ENCODE assay signal across 9 cellular contexts in genomic region chr5:180811623-180812119, GRCh38. TPM values are rescaled to one million over a fixed set of nuclear protein-coding genes. Genes with fewer than 3 reads are reported as not detected.
DNase-seq lines count a peak whose midpoint lies in the region; ATAC-seq, FAIRE-seq and TF ChIP-seq lines count a peak whose summit lies in the region.
"Had no signal": no experiment of that assay in that cellular context is flagged by ENCODE, and none has a peak within 500 bp of the region (broad histone marks: within the 10 kb centered on the region; RNA-seq: fewer than 3 reads in every experiment).

No MANE protein-coding gene starts in this region.

- H3K9me3 Mint-ChIP-seq in Caco-2 (ENCODE audit: unreplicated experiment): no peaks in the 10 kb centered on the region

- POLR2A ChIA-PET in Caco-2 (lab: Charles Lee): interaction anchor here (0.6 to 1.0 kb wide), 3 partner anchors 20 to 1056 kb away, joined by 3 to 5 read pairs (median 4); no protein-coding TSS in a partner anchor

- DNase-seq in Caco-2 (peak; percentile 36 to 58), NT2/D1 (ENCODE audit: low read depth, low spot score) (no peak), pancreas (peak in 1 of 6 donors; percentile 24), hippocampal formation (lab: John Stamatoyannopoulos, UW) (no peak), NCI-H187 (lab: John Stamatoyannopoulos, UW) (no peak), hepatic stellate cell (ENCODE audit: low spot score) (no peak)
- DNase-seq in effector memory CD4-positive, alpha-beta T cell: no peak
- DNase-seq: NCI-H524 treated with DMSO at 0.1 percent for 48 hours had no signal

- WGBS in pancreas, 2 donors: 56 to 63% methylated on average over 10 of the region's 10 CpGs

- H3K36me3 Mint-ChIP-seq in Caco-2 (ENCODE audit: insufficient read depth, unreplicated experiment): peaks cover 21% of the 10 kb centered on the region

- intact Hi-C loops in Caco-2 (cut with micrococcal nuclease; ENCODE audit: unreplicated experiment): loop anchor here (2.0 to 10.0 kb wide), 2 partner anchors 19 to 373 kb away; no protein-coding TSS in a partner anchor
- intact Hi-C loops in pancreas (cut with DNase I): no loop called here

- H3K4me1 Mint-ChIP-seq in Caco-2 (ENCODE audit: low read depth, unreplicated experiment): peaks cover 65% of the 10 kb centered on the region

- TF ChIP-seq CTCF in Caco-2 (IDR thresholded peaks at IDR 0.05; ENCODE audit: insufficient read depth in 1 of 2, low read depth in 1 of 2, low read length in 1 of 2, severe bottlenecking in 1 of 2, unreplicated experiment in 1 of 2) (no peak), pancreas (IDR thresholded peaks at IDR 0.05) (no peak)

- H3K9ac ChIP-seq in NT2/D1 (ENCODE audit: insufficient read length, low read depth): peak overlapping the region; percentile 83

- H3K9me3 ChIP-seq in Caco-2: no peaks in the 10 kb centered on the region
- no peaks in the 10 kb centered on the region for H3K9me3 ChIP-seq in NT2/D1 (ENCODE audit: insufficient read depth, low read length)
- H3K9me3 ChIP-seq in effector memory CD4-positive, alpha-beta T cell (ENCODE audit: control insufficient read depth, low read length): no peaks in the 10 kb centered on the region
- H3K9me3 ChIP-seq in pancreas: no peaks in the 10 kb centered on the region

- H3K4me1 ChIP-seq in Caco-2 (peaks cover 46% of the 10 kb centered on the region), NT2/D1 (ENCODE audit: insufficient read depth, insufficient read length) (no peaks in the 10 kb centered on the region), pancreas (peaks cover 21 to 39% (median 38%) of the 10 kb centered on the region in 3 donors)
- H3K4me1 ChIP-seq in effector memory CD4-positive, alpha-beta T cell (ENCODE audit: control insufficient read depth, insufficient read depth, low read length, poor library complexity, severe bottlenecking): peaks cover 48% of the 10 kb centered on the region

- ATAC-seq in pancreas (no peak), HG03565 (IDR thresholded peaks at IDR 0.05; ENCODE audit: unreplicated experiment) (no peak)

- peak overlapping the region; percentile 95 for H3K27ac ChIP-seq in effector memory CD4-positive, alpha-beta T cell (ENCODE audit: insufficient read depth, low read length, poor library complexity, severe bottlenecking)
- H3K27ac ChIP-seq in pancreas: peak overlapping the region; percentile 96 to 100 (median 98)

- H3K36me3 ChIP-seq in Caco-2 (ENCODE audit: control insufficient read depth, insufficient read depth, low read length): peaks cover 3% of the 10 kb centered on the region; the same call in 1 of the 2 replicates
- H3K36me3 ChIP-seq in NT2/D1 (ENCODE audit: insufficient read depth, insufficient read length, low read length): peaks cover 19% of the 10 kb centered on the region
- no peaks in the 10 kb centered on the region for H3K36me3 ChIP-seq in effector memory CD4-positive, alpha-beta T cell (ENCODE audit: control insufficient read depth, insufficient read depth, low read length)
- H3K36me3 ChIP-seq in pancreas: no peaks in the 10 kb centered on the region

- H3K27ac Mint-ChIP-seq in Caco-2 (ENCODE audit: unreplicated experiment): peak overlapping the region; percentile 66

- CTCF ChIA-PET in Caco-2 (lab: Charles Lee): interaction anchor here (0.6 to 1.0 kb wide), 2 partner anchors 17 to 49 kb away, joined by 3 to 6 read pairs; no protein-coding TSS in a partner anchor

- no peaks in the 10 kb centered on the region for H3K27me3 Mint-ChIP-seq in Caco-2 (ENCODE audit: insufficient read depth, unreplicated experiment)

- H3K4me3 ChIP-seq in Caco-2 (ENCODE audit: low read depth, low read length): peak overlapping the region; percentile 64
- H3K4me3 ChIP-seq in NT2/D1 (ENCODE audit: insufficient read length, low read depth): peak overlapping the region; percentile 67
- no peak overlapping the region for H3K4me3 ChIP-seq in effector memory CD4-positive, alpha-beta T cell (ENCODE audit: insufficient read depth, low read depth, low read length, poor library complexity, severe bottlenecking)
- peak overlapping the region in 2 of 4 donors; percentile 44 to 53 for H3K4me3 ChIP-seq in pancreas

- no peaks in the 10 kb centered on the region for H3K27me3 ChIP-seq in Caco-2 (replicated peaks; ENCODE audit: control insufficient read depth, insufficient read depth, low read length)
- H3K27me3 ChIP-seq in NT2/D1 (ENCODE audit: insufficient read depth, insufficient read length): no peaks in the 10 kb centered on the region
- no peaks in the 10 kb centered on the region for H3K27me3 ChIP-seq in effector memory CD4-positive, alpha-beta T cell (replicated peaks; ENCODE audit: control insufficient read depth, insufficient read depth, low read length, poor library complexity, severe bottlenecking)
- no peaks in the 10 kb centered on the region for H3K27me3 ChIP-seq in pancreas

- BruUV-seq in Caco-2 (replicated peaks; lab: Mats Ljungman, UMichigan): no TSS peak

- no peak for FAIRE-seq in pancreas (lab: Jason Lieb, UNC)

- H3K4me3 Mint-ChIP-seq in Caco-2 (ENCODE audit: unreplicated experiment): peak overlapping the region; percentile 84

RNA-seq across cellular contexts. Expression of gene MGAT1, which starts 9.1 kb away (rescaled TPM):
- total RNA-seq in Caco-2 (2022): 80.1 and 82.5 TPM in 2 replicates
- 10 to 100 TPM; 53.4 to 96.3 (median 76.2) TPM for total RNA-seq in pancreas
- 10 to 100 TPM; 58.8 to 62.9 TPM for polyA plus RNA-seq in pancreas

RNA-seq across cellular contexts. Expression of gene ZFP62, which starts 49.4 kb away (rescaled TPM):
- 34.4 and 35.9 TPM in 2 replicates for total RNA-seq in Caco-2 (2022)
- total RNA-seq in pancreas: 10 to 100 TPM; 10.4 to 23.9 (median 13.0) TPM
- 10 to 100 TPM; 15.1 to 18.2 TPM for polyA plus RNA-seq in pancreas

Comparison
In these comparisons a context has a peak if more than half of its experiments do, and no peak if none do; other contexts are left out.
1. DNase-seq: peak in Caco-2 (2 of 2); none in NT2/D1 (single experiment), effector memory CD4-positive, alpha-beta T cell (0 of 3), hippocampal formation (0 of 2), NCI-H187 (0 of 2) and hepatic stellate cell (single experiment).